Comparison of ENCODE assay signal across 1 cellular context in the genomic region with DNA sequence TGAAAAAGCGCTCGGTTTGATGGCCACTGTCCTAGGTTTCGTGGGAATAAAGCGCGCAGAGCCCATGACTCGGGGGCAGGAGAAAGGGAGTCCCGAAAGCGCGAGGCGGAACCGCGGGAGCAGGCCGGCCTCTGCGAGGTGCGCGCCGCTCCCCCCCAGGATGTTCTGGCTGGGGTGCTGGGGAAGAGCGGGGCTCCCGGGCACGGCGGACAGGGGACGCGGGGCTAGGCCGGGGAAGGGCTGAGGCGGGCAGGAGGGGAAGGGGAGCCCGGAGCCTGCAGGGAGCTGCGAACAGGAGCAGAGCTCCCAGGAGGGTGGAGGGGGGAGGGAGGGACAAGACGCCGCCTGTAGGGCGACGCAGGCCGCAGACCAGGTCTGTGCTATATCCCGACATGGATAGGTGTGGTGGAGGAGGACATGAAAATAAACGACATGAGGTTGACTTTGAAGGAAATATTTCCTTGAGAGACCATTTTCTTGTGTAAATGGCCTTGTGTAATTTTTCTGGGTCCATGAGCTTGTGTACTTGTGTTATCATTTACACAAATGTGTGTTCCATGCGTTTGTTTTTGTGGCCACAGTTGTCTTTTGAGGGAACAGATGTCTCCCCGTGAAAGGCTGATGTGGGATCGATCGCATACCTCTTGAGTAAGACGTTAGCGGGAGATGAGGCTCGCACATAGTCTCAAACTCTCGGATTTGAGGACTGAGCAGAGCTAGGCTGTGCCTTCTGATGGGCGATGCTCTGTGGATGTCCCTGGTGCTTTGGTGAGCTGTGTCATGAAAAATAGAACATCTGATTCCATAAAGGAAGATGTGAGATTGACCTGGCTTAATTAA.
A peak's percentile ranks its signal among the peaks of the same experiment; 100 is the strongest.
TF ChIP-seq lines count a peak whose summit lies in the region.

No MANE protein-coding gene starts in this region.

TF ChIP-seq in HEK293, 187 proteins besides CTCF, POLR2A, EP300 and RAD21 (continued from another document and continues in another):
- TF ChIP-seq, protein P1, sequence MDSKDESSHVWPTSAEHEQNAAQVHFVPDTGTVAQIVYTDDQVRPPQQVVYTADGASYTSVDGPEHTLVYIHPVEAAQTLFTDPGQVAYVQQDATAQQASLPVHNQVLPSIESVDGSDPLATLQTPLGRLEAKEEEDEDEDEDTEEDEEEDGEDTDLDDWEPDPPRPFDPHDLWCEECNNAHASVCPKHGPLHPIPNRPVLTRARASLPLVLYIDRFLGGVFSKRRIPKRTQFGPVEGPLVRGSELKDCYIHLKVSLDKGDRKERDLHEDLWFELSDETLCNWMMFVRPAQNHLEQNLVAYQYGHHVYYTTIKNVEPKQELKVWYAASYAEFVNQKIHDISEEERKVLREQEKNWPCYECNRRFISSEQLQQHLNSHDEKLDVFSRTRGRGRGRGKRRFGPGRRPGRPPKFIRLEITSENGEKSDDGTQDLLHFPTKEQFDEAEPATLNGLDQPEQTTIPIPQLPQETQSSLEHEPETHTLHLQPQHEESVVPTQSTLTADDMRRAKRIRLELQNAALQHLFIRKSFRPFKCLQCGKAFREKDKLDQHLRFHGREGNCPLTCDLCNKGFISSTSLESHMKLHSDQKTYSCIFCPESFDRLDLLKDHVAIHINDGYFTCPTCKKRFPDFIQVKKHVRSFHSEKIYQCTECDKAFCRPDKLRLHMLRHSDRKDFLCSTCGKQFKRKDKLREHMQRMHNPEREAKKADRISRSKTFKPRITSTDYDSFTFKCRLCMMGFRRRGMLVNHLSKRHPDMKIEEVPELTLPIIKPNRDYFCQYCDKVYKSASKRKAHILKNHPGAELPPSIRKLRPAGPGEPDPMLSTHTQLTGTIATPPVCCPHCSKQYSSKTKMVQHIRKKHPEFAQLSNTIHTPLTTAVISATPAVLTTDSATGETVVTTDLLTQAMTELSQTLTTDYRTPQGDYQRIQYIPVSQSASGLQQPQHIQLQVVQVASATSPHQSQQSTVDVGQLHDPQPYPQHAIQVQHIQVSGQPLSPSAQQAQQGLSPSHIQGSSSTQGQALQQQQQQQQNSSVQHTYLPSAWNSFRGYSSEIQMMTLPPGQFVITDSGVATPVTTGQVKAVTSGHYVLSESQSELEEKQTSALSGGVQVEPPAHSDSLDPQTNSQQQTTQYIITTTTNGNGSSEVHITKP (tag by site-specific recombination; IDR thresholded peaks at IDR 0.05), result peak; percentile 81
- peak; percentile 37; the same call in 1 of the 2 replicates for TF ChIP-seq IKZF3 (tag by site-specific recombination; IDR thresholded peaks at IDR 0.05)
- TF ChIP-seq, protein P2, sequence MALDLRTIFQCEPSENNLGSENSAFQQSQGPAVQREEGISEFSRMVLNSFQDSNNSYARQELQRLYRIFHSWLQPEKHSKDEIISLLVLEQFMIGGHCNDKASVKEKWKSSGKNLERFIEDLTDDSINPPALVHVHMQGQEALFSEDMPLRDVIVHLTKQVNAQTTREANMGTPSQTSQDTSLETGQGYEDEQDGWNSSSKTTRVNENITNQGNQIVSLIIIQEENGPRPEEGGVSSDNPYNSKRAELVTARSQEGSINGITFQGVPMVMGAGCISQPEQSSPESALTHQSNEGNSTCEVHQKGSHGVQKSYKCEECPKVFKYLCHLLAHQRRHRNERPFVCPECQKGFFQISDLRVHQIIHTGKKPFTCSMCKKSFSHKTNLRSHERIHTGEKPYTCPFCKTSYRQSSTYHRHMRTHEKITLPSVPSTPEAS (tag by site-specific recombination; IDR thresholded peaks at IDR 0.05), result 0 out of 2 replicates have a peak, but pooled peaks have one; percentile 8
- TF ChIP-seq ZNF324 (tag by site-specific recombination; IDR thresholded peaks at IDR 0.05), result 0 out of 2 replicates have a peak, but pooled peaks have one; percentile 20
- no peak for TF ChIP-seq MEIS1 (CRISPR knock-in tag; IDR thresholded peaks at IDR 0.05; ENCODE audit: borderline replicate concordance)
- TF ChIP-seq, protein P3, sequence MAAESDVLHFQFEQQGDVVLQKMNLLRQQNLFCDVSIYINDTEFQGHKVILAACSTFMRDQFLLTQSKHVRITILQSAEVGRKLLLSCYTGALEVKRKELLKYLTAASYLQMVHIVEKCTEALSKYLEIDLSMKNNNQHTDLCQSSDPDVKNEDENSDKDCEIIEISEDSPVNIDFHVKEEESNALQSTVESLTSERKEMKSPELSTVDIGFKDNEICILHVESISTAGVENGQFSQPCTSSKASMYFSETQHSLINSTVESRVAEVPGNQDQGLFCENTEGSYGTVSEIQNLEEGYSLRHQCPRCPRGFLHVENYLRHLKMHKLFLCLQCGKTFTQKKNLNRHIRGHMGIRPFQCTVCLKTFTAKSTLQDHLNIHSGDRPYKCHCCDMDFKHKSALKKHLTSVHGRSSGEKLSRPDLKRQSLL (tag by site-specific recombination; IDR thresholded peaks at IDR 0.05), result no peak
- TF ChIP-seq ZNF626 (tag by site-specific recombination; IDR thresholded peaks at IDR 0.05), result no peak
- no peak for TF ChIP-seq ZNF791 (tag by site-specific recombination; IDR thresholded peaks at IDR 0.05)
- TF ChIP-seq, protein P4, sequence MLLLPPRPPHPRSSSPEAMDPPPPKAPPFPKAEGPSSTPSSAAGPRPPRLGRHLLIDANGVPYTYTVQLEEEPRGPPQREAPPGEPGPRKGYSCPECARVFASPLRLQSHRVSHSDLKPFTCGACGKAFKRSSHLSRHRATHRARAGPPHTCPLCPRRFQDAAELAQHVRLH (tag by site-specific recombination; IDR thresholded peaks at IDR 0.05), result no peak
- TF ChIP-seq ZNF140 (tag by site-specific recombination; IDR thresholded peaks at IDR 0.05), result no peak
- TF ChIP-seq ZNF514 (tag by site-specific recombination; IDR thresholded peaks at IDR 0.05), result no peak
- no peak for TF ChIP-seq ZNF558 (tag by site-specific recombination; IDR thresholded peaks at IDR 0.05)
- TF ChIP-seq, protein P5, sequence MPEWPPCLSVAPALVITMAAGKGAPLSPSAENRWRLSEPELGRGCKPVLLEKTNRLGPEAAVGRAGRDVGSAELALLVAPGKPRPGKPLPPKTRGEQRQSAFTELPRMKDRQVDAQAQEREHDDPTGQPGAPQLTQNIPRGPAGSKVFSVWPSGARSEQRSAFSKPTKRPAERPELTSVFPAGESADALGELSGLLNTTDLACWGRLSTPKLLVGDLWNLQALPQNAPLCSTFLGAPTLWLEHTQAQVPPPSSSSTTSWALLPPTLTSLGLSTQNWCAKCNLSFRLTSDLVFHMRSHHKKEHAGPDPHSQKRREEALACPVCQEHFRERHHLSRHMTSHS (tag by site-specific recombination; IDR thresholded peaks at IDR 0.05), result no peak
- TF ChIP-seq ZNF677 (tag by site-specific recombination; IDR thresholded peaks at IDR 0.05), result no peak
- TF ChIP-seq ZNF174 (tag by site-specific recombination; IDR thresholded peaks at IDR 0.05), result no peak
- TF ChIP-seq ZNF335 (tag by site-specific recombination; conservative IDR thresholded peaks at IDR 0.05), result peak; percentile 58
- TF ChIP-seq KLF7 (tag by site-specific recombination; IDR thresholded peaks at IDR 0.05; ENCODE audit: borderline replicate concordance), result peak; percentile 62
- TF ChIP-seq ZBTB17 (tag by site-specific recombination; IDR thresholded peaks at IDR 0.05), result peak; percentile 87
- TF ChIP-seq, protein P6, sequence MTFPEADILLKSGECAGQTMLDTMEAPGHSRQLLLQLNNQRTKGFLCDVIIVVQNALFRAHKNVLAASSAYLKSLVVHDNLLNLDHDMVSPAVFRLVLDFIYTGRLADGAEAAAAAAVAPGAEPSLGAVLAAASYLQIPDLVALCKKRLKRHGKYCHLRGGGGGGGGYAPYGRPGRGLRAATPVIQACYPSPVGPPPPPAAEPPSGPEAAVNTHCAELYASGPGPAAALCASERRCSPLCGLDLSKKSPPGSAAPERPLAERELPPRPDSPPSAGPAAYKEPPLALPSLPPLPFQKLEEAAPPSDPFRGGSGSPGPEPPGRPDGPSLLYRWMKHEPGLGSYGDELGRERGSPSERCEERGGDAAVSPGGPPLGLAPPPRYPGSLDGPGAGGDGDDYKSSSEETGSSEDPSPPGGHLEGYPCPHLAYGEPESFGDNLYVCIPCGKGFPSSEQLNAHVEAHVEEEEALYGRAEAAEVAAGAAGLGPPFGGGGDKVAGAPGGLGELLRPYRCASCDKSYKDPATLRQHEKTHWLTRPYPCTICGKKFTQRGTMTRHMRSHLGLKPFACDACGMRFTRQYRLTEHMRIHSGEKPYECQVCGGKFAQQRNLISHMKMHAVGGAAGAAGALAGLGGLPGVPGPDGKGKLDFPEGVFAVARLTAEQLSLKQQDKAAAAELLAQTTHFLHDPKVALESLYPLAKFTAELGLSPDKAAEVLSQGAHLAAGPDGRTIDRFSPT (tag by site-specific recombination; IDR thresholded peaks at IDR 0.05), result no peak
- TF ChIP-seq ZBTB8A (tag by site-specific recombination; IDR thresholded peaks at IDR 0.05), result peak; percentile 66
- TF ChIP-seq ZBTB21 (tag by site-specific recombination; IDR thresholded peaks at IDR 0.05), result no peak
- TF ChIP-seq, protein P7, sequence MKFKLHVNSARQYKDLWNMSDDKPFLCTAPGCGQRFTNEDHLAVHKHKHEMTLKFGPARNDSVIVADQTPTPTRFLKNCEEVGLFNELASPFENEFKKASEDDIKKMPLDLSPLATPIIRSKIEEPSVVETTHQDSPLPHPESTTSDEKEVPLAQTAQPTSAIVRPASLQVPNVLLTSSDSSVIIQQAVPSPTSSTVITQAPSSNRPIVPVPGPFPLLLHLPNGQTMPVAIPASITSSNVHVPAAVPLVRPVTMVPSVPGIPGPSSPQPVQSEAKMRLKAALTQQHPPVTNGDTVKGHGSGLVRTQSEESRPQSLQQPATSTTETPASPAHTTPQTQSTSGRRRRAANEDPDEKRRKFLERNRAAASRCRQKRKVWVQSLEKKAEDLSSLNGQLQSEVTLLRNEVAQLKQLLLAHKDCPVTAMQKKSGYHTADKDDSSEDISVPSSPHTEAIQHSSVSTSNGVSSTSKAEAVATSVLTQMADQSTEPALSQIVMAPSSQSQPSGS (tag by site-specific recombination; IDR thresholded peaks at IDR 0.05; ENCODE audit: low read depth), result no peak
- TF ChIP-seq ZNF112 (tag by site-specific recombination; IDR thresholded peaks at IDR 0.05), result no peak
- no peak for TF ChIP-seq PRDM1 (tag by site-specific recombination; IDR thresholded peaks at IDR 0.05)
- TF ChIP-seq ZNF223 (tag by site-specific recombination; IDR thresholded peaks at IDR 0.05), result no peak
- TF ChIP-seq ZNF610 (tag by site-specific recombination; IDR thresholded peaks at IDR 0.05; ENCODE audit: borderline replicate concordance), result peak; percentile 32; the same call in 1 of the 2 replicates
- TF ChIP-seq MYNN (tag by site-specific recombination; IDR thresholded peaks at IDR 0.05; ENCODE audit: borderline replicate concordance), result no peak
- no peak for TF ChIP-seq ZNF571 (tag by site-specific recombination; IDR thresholded peaks at IDR 0.05)
- 0 out of 2 replicates have a peak, but pooled peaks have one; percentile 7 for TF ChIP-seq ZNF423 (tag by site-specific recombination; IDR thresholded peaks at IDR 0.05)
- no peak for TF ChIP-seq KLF1 (tag by site-specific recombination; IDR thresholded peaks at IDR 0.05)
- TF ChIP-seq ZNF600 (tag by site-specific recombination; IDR thresholded peaks at IDR 0.05), result peak; percentile 89
- TF ChIP-seq, protein P8, sequence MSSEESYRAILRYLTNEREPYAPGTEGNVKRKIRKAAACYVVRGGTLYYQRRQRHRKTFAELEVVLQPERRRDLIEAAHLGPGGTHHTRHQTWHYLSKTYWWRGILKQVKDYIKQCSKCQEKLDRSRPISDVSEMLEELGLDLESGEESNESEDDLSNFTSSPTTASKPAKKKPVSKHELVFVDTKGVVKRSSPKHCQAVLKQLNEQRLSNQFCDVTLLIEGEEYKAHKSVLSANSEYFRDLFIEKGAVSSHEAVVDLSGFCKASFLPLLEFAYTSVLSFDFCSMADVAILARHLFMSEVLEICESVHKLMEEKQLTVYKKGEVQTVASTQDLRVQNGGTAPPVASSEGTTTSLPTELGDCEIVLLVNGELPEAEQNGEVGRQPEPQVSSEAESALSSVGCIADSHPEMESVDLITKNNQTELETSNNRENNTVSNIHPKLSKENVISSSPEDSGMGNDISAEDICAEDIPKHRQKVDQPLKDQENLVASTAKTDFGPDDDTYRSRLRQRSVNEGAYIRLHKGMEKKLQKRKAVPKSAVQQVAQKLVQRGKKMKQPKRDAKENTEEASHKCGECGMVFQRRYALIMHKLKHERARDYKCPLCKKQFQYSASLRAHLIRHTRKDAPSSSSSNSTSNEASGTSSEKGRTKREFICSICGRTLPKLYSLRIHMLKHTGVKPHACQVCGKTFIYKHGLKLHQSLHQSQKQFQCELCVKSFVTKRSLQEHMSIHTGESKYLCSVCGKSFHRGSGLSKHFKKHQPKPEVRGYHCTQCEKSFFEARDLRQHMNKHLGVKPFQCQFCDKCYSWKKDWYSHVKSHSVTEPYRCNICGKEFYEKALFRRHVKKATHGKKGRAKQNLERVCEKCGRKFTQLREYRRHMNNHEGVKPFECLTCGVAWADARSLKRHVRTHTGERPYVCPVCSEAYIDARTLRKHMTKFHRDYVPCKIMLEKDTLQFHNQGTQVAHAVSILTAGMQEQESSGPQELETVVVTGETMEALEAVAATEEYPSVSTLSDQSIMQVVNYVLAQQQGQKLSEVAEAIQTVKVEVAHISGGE (tag by site-specific recombination; conservative IDR thresholded peaks at IDR 0.05; ENCODE audit: low read depth), result peak; percentile 4; the same call in 1 of the 2 replicates
- TF ChIP-seq OSR2 (tag by site-specific recombination; IDR thresholded peaks at IDR 0.05), result peak; percentile 81
- no peak for TF ChIP-seq ZNF121 (tag by site-specific recombination; IDR thresholded peaks at IDR 0.05)
- TF ChIP-seq ZNF76 (tag by site-specific recombination; IDR thresholded peaks at IDR 0.05; ENCODE audit: borderline replicate concordance, low read depth), result peak; percentile 35; the same call in 1 of the 2 replicates
- TF ChIP-seq ZNF239 (tag by site-specific recombination; IDR thresholded peaks at IDR 0.05), result no peak
- TF ChIP-seq, protein P9, sequence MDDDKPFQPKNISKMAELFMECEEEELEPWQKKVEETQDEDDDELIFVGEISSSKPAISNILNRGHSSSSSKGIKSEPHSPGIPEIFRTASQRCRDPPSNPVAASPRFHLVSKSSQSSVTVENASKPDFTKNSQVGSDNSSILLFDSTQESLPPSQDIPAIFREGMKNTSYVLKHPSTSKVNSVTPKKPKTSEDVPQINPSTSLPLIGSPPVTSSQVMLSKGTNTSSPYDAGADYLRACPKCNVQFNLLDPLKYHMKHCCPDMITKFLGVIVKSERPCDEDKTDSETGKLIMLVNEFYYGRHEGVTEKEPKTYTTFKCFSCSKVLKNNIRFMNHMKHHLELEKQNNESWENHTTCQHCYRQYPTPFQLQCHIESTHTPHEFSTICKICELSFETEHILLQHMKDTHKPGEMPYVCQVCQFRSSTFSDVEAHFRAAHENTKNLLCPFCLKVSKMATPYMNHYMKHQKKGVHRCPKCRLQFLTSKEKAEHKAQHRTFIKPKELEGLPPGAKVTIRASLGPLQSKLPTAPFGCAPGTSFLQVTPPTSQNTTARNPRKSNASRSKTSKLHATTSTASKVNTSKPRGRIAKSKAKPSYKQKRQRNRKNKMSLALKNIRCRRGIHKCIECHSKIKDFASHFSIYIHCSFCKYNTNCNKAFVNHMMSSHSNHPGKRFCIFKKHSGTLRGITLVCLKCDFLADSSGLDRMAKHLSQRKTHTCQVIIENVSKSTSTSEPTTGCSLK (tag by site-specific recombination; IDR thresholded peaks at IDR 0.05), result no peak
- TF ChIP-seq, protein P10, sequence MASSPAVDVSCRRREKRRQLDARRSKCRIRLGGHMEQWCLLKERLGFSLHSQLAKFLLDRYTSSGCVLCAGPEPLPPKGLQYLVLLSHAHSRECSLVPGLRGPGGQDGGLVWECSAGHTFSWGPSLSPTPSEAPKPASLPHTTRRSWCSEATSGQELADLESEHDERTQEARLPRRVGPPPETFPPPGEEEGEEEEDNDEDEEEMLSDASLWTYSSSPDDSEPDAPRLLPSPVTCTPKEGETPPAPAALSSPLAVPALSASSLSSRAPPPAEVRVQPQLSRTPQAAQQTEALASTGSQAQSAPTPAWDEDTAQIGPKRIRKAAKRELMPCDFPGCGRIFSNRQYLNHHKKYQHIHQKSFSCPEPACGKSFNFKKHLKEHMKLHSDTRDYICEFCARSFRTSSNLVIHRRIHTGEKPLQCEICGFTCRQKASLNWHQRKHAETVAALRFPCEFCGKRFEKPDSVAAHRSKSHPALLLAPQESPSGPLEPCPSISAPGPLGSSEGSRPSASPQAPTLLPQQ (tag by site-specific recombination; IDR thresholded peaks at IDR 0.05), result no peak; the same call in 1 of the 2 replicates
